Comparison of ENCODE assay signal across 8 cellular contexts in the genomic region with DNA sequence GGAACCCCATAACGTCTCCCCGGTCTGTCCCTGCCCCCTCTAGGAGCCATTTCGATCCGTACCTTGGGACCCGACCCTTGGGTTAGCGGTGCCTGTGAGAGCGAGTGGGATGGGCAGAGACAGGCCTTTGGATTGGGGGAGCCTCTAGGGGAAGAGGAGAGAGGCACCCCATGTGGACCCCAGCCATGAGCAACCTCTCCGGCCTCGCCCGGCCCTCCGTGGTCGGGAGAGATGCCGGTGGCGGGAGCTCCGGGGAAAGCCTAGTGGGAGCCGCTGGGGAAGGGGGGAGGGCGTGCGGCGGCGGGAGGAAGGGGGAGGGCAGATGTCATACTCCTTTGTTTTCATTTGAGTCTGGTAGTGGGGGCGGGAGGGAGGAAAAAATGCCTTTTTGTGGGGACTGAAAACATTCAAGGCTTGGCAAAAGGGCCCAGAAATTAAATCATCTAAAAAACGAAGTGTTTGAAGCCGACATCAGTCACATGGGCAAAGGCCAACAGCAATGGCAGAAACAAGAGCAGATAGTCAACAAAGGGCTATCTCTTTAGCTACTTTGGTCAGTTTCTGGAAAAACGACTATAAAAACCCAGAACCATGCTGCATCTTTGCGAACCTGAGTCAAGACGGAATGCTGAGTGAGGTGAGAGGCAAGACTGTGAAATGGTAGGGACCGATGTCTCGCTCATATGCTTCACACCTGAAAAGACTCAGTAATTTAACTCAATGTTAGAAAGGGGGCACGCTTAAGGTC. TPM values are rescaled to one million over a fixed set of nuclear protein-coding genes. Genes with fewer than 3 reads are reported as not detected.
DNase-seq lines count a peak whose midpoint lies in the region; TF ChIP-seq lines count a peak whose summit lies in the region.

No MANE protein-coding gene starts in this region.

- peak; percentile 49 for DNase-seq in SKM-1 treated with dmso at 0.1 percent for 144 hours (lab: John Stamatoyannopoulos, UW; ENCODE audit: unreplicated experiment)
- no peak for DNase-seq in SKM-1 (lab: John Stamatoyannopoulos, UW; ENCODE audit: unreplicated experiment)
- DNase-seq in HCEC 1CT, result peak; percentile 26
- DNase-seq in LHCN-M2 (ENCODE audit: low read depth), result peak; percentile 51
- peak; percentile 38 for DNase-seq in T-helper 9 cell
- DNase-seq in coronary artery (ENCODE audit: low spot score), result peak; percentile 82
- peak; percentile 16 to 43 for DNase-seq in stimulated activated CD4-positive, alpha-beta T cell treated with anti-CD3 and anti-CD28 coated beads, Interleukin-1b, Interleukin-23, amount 100 ng/mL, for 4 hours (ENCODE audit: low read depth in 2 of 2)

- peak overlapping the region; percentile 99 for H3K4me3 ChIP-seq in coronary artery

- no peaks in the 10 kb centered on the region for H3K27me3 ChIP-seq in layer of hippocampus (ENCODE audit: control insufficient read depth, insufficient read depth, low read length)

- TF ChIP-seq CTCF in coronary artery (IDR thresholded peaks at IDR 0.05), result no peak

- H3K27ac ChIP-seq in coronary artery (peak overlapping the region; percentile 88 to 99), layer of hippocampus (ENCODE audit: low read depth, low read length) (peak overlapping the region; percentile 99)

RNA-seq across cellular contexts. Expression of a gene that starts 0.8 kb away (rescaled TPM):
- total RNA-seq in LHCN-M2 (2014; rRNA removed), result 28.7 and 35.2 TPM in 2 replicates
- polyA plus RNA-seq in LHCN-M2 (2012), result 5.2 TPM
